In genomic region chr20:35093245-35093884, GRCh38 we compare ENCODE assay signal across 8 cellular contexts. TPM values are rescaled to one million over a fixed set of nuclear protein-coding genes. Genes with fewer than 3 reads are reported as not detected.
DNase-seq lines count a peak whose midpoint lies in the region; TF ChIP-seq lines count a peak whose summit lies in the region.

No MANE protein-coding gene starts in this region.

- H3K4me2 ChIP-seq in parathyroid adenoma (ENCODE audit: low read length): peak overlapping the region; percentile 57

- TF ChIP-seq POLR2A in prostate gland (IDR thresholded peaks at IDR 0.05): no peak

- no peak overlapping the region for H3K9ac ChIP-seq in parathyroid adenoma

- H3K9me3 ChIP-seq in parathyroid adenoma (ENCODE audit: control insufficient read depth, low read length) (no peaks in the 10 kb centered on the region), prostate gland (no peaks in the 10 kb centered on the region)

- H3K27ac ChIP-seq in VCaP (peak overlapping the region; percentile 92), epithelial cell of prostate (peak overlapping the region; percentile 92), parathyroid adenoma (peak overlapping the region; percentile 90), prostate gland (peak overlapping the region in 1 of 2 donors; percentile 94)

- H3K4me1 ChIP-seq in parathyroid adenoma (peaks cover 5% of the 10 kb centered on the region), prostate gland (replicated peaks) (peaks cover 3% of the 10 kb centered on the region)

- peak overlapping the region; percentile 83 for H2AFZ ChIP-seq in parathyroid adenoma

- H3K4me3 ChIP-seq in parathyroid adenoma (ENCODE audit: low read depth, low read length) (peak overlapping the region; percentile 90), prostate gland (peak overlapping the region in 1 of 2 donors; percentile 96)

- WGBS in prostate gland: 81% methylated on average over 8 of the region's 8 CpGs

- H3K79me2 ChIP-seq in parathyroid adenoma: peaks cover 22% of the 10 kb centered on the region

- H3K36me3 ChIP-seq in parathyroid adenoma (ENCODE audit: control insufficient read depth, insufficient read depth, low read length) (no peaks in the 10 kb centered on the region), prostate gland (no peaks in the 10 kb centered on the region)

- intact Hi-C loops in prostate gland (cut with DNase I): loop anchor here (5.0 kb wide), 1 partner anchor 114 kb away; no protein-coding TSS in a partner anchor

- TF ChIP-seq CTCF in VCaP (conservative IDR thresholded peaks at IDR 0.05) (no peak), parathyroid adenoma (IDR thresholded peaks at IDR 0.05) (no peak), prostate gland (IDR thresholded peaks at IDR 0.05) (no peak)

- H3K27me3 ChIP-seq in parathyroid adenoma (ENCODE audit: control insufficient read depth, insufficient read depth, low read length) (no peaks in the 10 kb centered on the region), prostate gland (replicated peaks; ENCODE audit: insufficient read depth) (no peaks in the 10 kb centered on the region)

- DNase-seq in activated T-cell treated with anti-CD3 and anti-CD28 coated beads for 24 hours (ENCODE audit: low read depth) (peak; percentile 29), epithelial cell of prostate (ENCODE audit: low read depth, low spot score) (no peak), mucosa of gallbladder (ENCODE audit: low spot score) (no peak), anterior cingulate cortex (lab: John Stamatoyannopoulos, UW) (no peak), prostate gland (ENCODE audit: low spot score) (no peak)
- no peak for DNase-seq in activated T-cell treated with anti-CD3 and anti-CD28 coated beads, Interleukin-2, amount 50 U/mL, for 1 hour

RNA-seq across cellular contexts. Expression of gene TRPC4AP, which starts 0.8 kb away (rescaled TPM):
- 60.5 TPM for total RNA-seq in mucosa of gallbladder
- 10 to 100 TPM; 65.4 to 76.6 TPM for total RNA-seq in prostate gland

RNA-seq across cellular contexts. Expression of gene EDEM2, which starts 53.8 kb away (rescaled TPM):
- total RNA-seq in mucosa of gallbladder: 38.2 TPM
- 10 to 100 TPM; 27.1 to 30.0 TPM for total RNA-seq in prostate gland
